In genomic region chr16:48447940-48448536, GRCh38 we compare ENCODE assay signal across 1 cellular context.
TF ChIP-seq lines count a peak whose summit lies in the region.

No MANE protein-coding gene starts in this region.

TF ChIP-seq in HepG2, 621 proteins besides CTCF, POLR2A, EP300 and RAD21 (continued from another document and continues in another):
- TF ChIP-seq ATF7 (IDR thresholded peaks at IDR 0.05) = no peak
- TF ChIP-seq ATF7 (CRISPR knock-in tag; IDR thresholded peaks at IDR 0.05) = 0 out of 2 replicates have a peak, but pooled peaks have one; percentile 36
- TF ChIP-seq GFI1 (CRISPR knock-in tag; IDR thresholded peaks at IDR 0.05; ENCODE audit: borderline replicate concordance) = no peak
- no peak for TF ChIP-seq ZFP36L2 (CRISPR knock-in tag; IDR thresholded peaks at IDR 0.05)
- no peak for TF ChIP-seq ZNF20 (CRISPR knock-in tag; IDR thresholded peaks at IDR 0.05)
- no peak for TF ChIP-seq ZNF75D (CRISPR knock-in tag; IDR thresholded peaks at IDR 0.05; ENCODE audit: borderline replicate concordance)
- TF ChIP-seq KDM6A (CRISPR knock-in tag; IDR thresholded peaks at IDR 0.05; ENCODE audit: low read depth) = peak; percentile 84
- TF ChIP-seq ATM (IDR thresholded peaks at IDR 0.05; ENCODE audit: borderline replicate concordance) = no peak
- TF ChIP-seq LCORL (IDR thresholded peaks at IDR 0.05) = no peak
- peak; percentile 90 for TF ChIP-seq LCORL (CRISPR knock-in tag; IDR thresholded peaks at IDR 0.05)
- 0 out of 2 replicates have a peak, but pooled peaks have one; percentile 64 for TF ChIP-seq ZNF343 (CRISPR knock-in tag; IDR thresholded peaks at IDR 0.05)
- TF ChIP-seq SOX13 (IDR thresholded peaks at IDR 0.05) = 0 out of 2 replicates have a peak, but pooled peaks have one; percentile 42
- TF ChIP-seq SOX13 (CRISPR knock-in tag; conservative IDR thresholded peaks at IDR 0.05 in 1 of 2, IDR thresholded peaks at IDR 0.05 in 1 of 2) = peak in 1 of 2 experiments; percentile 69; a peak in 2 of 4 replicates
- TF ChIP-seq GTF3A (CRISPR knock-in tag; conservative IDR thresholded peaks at IDR 0.05) = no peak
- TF ChIP-seq SKIL (CRISPR knock-in tag; IDR thresholded peaks at IDR 0.05; ENCODE audit: borderline replicate concordance) = peak; percentile 86
- TF ChIP-seq PBX2 (CRISPR knock-in tag; IDR thresholded peaks at IDR 0.05) = no peak
- no peak for TF ChIP-seq ZNF691 (CRISPR knock-in tag; IDR thresholded peaks at IDR 0.05; ENCODE audit: borderline replicate concordance, low read depth)
- no peak for TF ChIP-seq ARHGAP35 (CRISPR knock-in tag; IDR thresholded peaks at IDR 0.05; ENCODE audit: borderline replicate concordance)
- TF ChIP-seq SMYD3 (CRISPR knock-in tag; IDR thresholded peaks at IDR 0.05) = no peak
- TF ChIP-seq ZNF558 (CRISPR knock-in tag; IDR thresholded peaks at IDR 0.05; ENCODE audit: borderline replicate concordance) = no peak
- no peak for TF ChIP-seq RBM39 (IDR thresholded peaks at IDR 0.05; ENCODE audit: low read depth, low read length, poor library complexity, severe bottlenecking)
- no peak for TF ChIP-seq ZFP82 (CRISPR knock-in tag; IDR thresholded peaks at IDR 0.05; ENCODE audit: borderline replicate concordance)
- no peak for TF ChIP-seq KAT2B (IDR thresholded peaks at IDR 0.05; ENCODE audit: borderline replicate concordance, low read depth, low read length)
- no peak for TF ChIP-seq KMT2B (CRISPR knock-in tag; IDR thresholded peaks at IDR 0.05)
- TF ChIP-seq ESRRA (CRISPR knock-in tag; IDR thresholded peaks at IDR 0.05; ENCODE audit: low read depth) = no peak
- TF ChIP-seq MLXIP (CRISPR knock-in tag; IDR thresholded peaks at IDR 0.05; ENCODE audit: borderline replicate concordance) = no peak
- no peak for TF ChIP-seq MNT (IDR thresholded peaks at IDR 0.05)
- no peak for TF ChIP-seq HNRNPK (IDR thresholded peaks at IDR 0.05; ENCODE audit: low read depth, low read length, poor library complexity, severe bottlenecking)
- peak; percentile 38; the same call in 1 of the 2 replicates for TF ChIP-seq KDM5B (CRISPR knock-in tag; IDR thresholded peaks at IDR 0.05; ENCODE audit: borderline replicate concordance)
- TF ChIP-seq TFAP4 (IDR thresholded peaks at IDR 0.05; ENCODE audit: borderline replicate concordance, low read depth) = peak; percentile 37; the same call in 1 of the 2 replicates
- no peak for TF ChIP-seq ZNF768 (CRISPR knock-in tag; IDR thresholded peaks at IDR 0.05)
- no peak; the same call in 1 of the 2 replicates for TF ChIP-seq KDM4B (CRISPR knock-in tag; IDR thresholded peaks at IDR 0.05)
- TF ChIP-seq ZBTB21 (CRISPR knock-in tag; IDR thresholded peaks at IDR 0.05) = no peak
- TF ChIP-seq ZMYM4 (CRISPR knock-in tag; IDR thresholded peaks at IDR 0.05) = peak; percentile 74
- TF ChIP-seq WIZ (CRISPR knock-in tag; IDR thresholded peaks at IDR 0.05) = no peak; the same call in 1 of the 2 replicates
- peak; percentile 85; the same call in 1 of the 2 replicates for TF ChIP-seq ZBTB7B (CRISPR knock-in tag; IDR thresholded peaks at IDR 0.05)
- TF ChIP-seq ZNF143 (CRISPR knock-in tag; IDR thresholded peaks at IDR 0.05) = no peak
- TF ChIP-seq TOE1 (CRISPR knock-in tag; IDR thresholded peaks at IDR 0.05) = no peak
- no peak for TF ChIP-seq TOPORS (CRISPR knock-in tag; IDR thresholded peaks at IDR 0.05)
- no peak for TF ChIP-seq MXD4 (CRISPR knock-in tag; IDR thresholded peaks at IDR 0.05)
- TF ChIP-seq ZNF362 (CRISPR knock-in tag; IDR thresholded peaks at IDR 0.05; ENCODE audit: borderline replicate concordance) = no peak
- no peak for TF ChIP-seq NFKBIZ (CRISPR knock-in tag; IDR thresholded peaks at IDR 0.05)
- TF ChIP-seq ZNF646 (CRISPR knock-in tag; IDR thresholded peaks at IDR 0.05) = no peak
- no peak for TF ChIP-seq SNAI1 (CRISPR knock-in tag; IDR thresholded peaks at IDR 0.05; ENCODE audit: borderline replicate concordance)
- TF ChIP-seq FOXK2 (IDR thresholded peaks at IDR 0.05) = no peak
- no peak for TF ChIP-seq ZNF572 (CRISPR knock-in tag; IDR thresholded peaks at IDR 0.05)
- no peak for TF ChIP-seq CENPX (CRISPR knock-in tag; IDR thresholded peaks at IDR 0.05)
- TF ChIP-seq HHEX (CRISPR knock-in tag; IDR thresholded peaks at IDR 0.05) = peak; percentile 12; the same call in 1 of the 2 replicates
- no peak for TF ChIP-seq ZNF567 (CRISPR knock-in tag; IDR thresholded peaks at IDR 0.05; ENCODE audit: borderline replicate concordance)
- TF ChIP-seq ZNF557 (CRISPR knock-in tag; IDR thresholded peaks at IDR 0.05) = 0 out of 2 replicates have a peak, but pooled peaks have one; percentile 33
- no peak for TF ChIP-seq ARID3A (IDR thresholded peaks at IDR 0.05; ENCODE audit: low read depth, low read length)
